ENCODE assay signal across 14 cellular contexts in the genomic region with DNA sequence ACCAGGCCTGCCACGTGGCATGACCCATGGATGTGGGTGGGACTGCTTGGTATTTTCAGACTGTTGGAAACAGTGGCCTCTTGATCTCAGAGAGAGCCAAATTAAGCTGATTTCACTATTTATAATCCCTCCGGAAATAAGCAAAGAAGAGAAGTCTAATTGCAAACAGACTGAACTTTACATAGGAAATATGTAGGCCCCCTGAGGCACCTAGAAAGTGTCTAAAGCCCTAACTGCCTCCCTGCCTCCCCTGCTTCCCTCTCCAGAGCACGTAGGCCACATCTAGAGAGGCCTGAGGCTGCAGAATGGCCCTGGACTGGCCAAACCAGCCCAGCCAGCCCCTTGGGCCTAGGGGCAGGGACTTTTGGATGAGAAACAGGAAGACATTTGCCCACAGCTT.
DNase-seq lines count a peak whose midpoint lies in the region; ATAC-seq, FAIRE-seq and TF ChIP-seq lines count a peak whose summit lies in the region.
"Had no signal": no experiment of that assay in that cellular context is flagged by ENCODE, and none has a peak within 500 bp of the region (broad histone marks: within the 10 kb centered on the region; RNA-seq: fewer than 3 reads in every experiment).

No MANE protein-coding gene starts in this region.

- WGBS in gastroesophageal sphincter (ENCODE audit: low coverage in 1 of 2), 2 donors = 40 to 51% methylated on average over 1 to 3 of the region's 3 CpGs
- WGBS in pancreas, 2 donors = 66 to 74% methylated on average over 3 of the region's 3 CpGs

- DNase-seq in SK-MEL-5 (ENCODE audit: low read depth, low spot score) (peak; percentile 31), retinal pigment epithelial cell (ENCODE audit: low read depth) (peak; percentile 76), GM19238 (ENCODE audit: insufficient read length, low spot score) (no peak), pancreas (no peak), DMS153 (lab: John Stamatoyannopoulos, UW) (no peak), NCI-H345 (lab: John Stamatoyannopoulos, UW) (no peak)
- DNase-seq: activated CD8-positive, alpha-beta T cell treated with anti-CD3 and anti-CD28 coated beads, Interleukin-2, amount 10 ng/mL, durations not matched to agents 7 days and 5 days; EL; NCI-H1092 treated with DMSO at 0.1 percent for 48 hours; OCI-M1 had no signal

- in situ Hi-C loops in SK-MEL-5 (cut with HindIII; ENCODE audit: low pct_unique_long_range_greater_than_20kb, low sequenced_read_pairs) = no loop called here

- TF ChIP-seq POLR2A in gastroesophageal sphincter (IDR thresholded peaks at IDR 0.05) = no peak

- H3K4me3 ChIP-seq in gastroesophageal sphincter (no peak overlapping the region), retinal pigment epithelial cell (ENCODE audit: low read length) (no peak overlapping the region), pancreas (no peak overlapping the region)

- H3K36me3 ChIP-seq in gastroesophageal sphincter (no peaks in the 10 kb centered on the region), pancreas (no peaks in the 10 kb centered on the region)

- H3K27me3 ChIP-seq in gastroesophageal sphincter (no peaks in the 10 kb centered on the region), pancreas (no peaks in the 10 kb centered on the region)

- H3K9me3 ChIP-seq in gastroesophageal sphincter (no peaks in the 10 kb centered on the region), pancreas (no peaks in the 10 kb centered on the region)

- TF ChIP-seq EP300 in gastroesophageal sphincter (IDR thresholded peaks at IDR 0.05) = no peak

- H3K27ac ChIP-seq in C4-2B (peak overlapping the region; percentile 14; the same call in 1 of the 2 replicates), gastroesophageal sphincter (peak overlapping the region; percentile 82 to 91 (median 89)), pancreas (no peak overlapping the region)

- H3K4me1 ChIP-seq in gastroesophageal sphincter (peaks cover 53 to 90% (median 83%) of the 10 kb centered on the region in 3 donors), pancreas (peaks cover 30 to 54% (median 31%) of the 10 kb centered on the region in 3 donors)

- no peak for TF ChIP-seq CTCF in C4-2B (conservative IDR thresholded peaks at IDR 0.05)
- no peak for TF ChIP-seq CTCF in gastroesophageal sphincter (IDR thresholded peaks at IDR 0.05)
- no peak for TF ChIP-seq CTCF in retinal pigment epithelial cell (conservative IDR thresholded peaks at IDR 0.05; ENCODE audit: low read depth, low read length)
- TF ChIP-seq CTCF in pancreas (IDR thresholded peaks at IDR 0.05) = no peak

- intact Hi-C loops in pancreas (cut with DNase I) = no loop called here

- ATAC-seq in gastroesophageal sphincter (no peak), pancreas (no peak)
- ATAC-seq: activated CD8-positive, alpha-beta T cell treated with anti-CD3 and anti-CD28 coated beads, Interleukin-2, amount 10 ng/mL, durations not matched to agents 7 days and 5 days; activated naive CD4-positive, alpha-beta T cell treated with anti-CD3 and anti-CD28 coated beads, Interleukin-2, amount 50 U/mL, for 72 hours had no signal

- FAIRE-seq in pancreas (lab: Jason Lieb, UNC) = no peak
- FAIRE-seq: GM18507 had no signal

Comparison
In these comparisons a context has a peak if more than half of its experiments do, and no peak if none do; other contexts are left out.
1. H3K27ac ChIP-seq: peak in C4-2B (single experiment) and gastroesophageal sphincter (4 of 4); none in pancreas (0 of 4).
2. DNase-seq: peak in SK-MEL-5 (single experiment) and retinal pigment epithelial cell (single experiment); none in GM19238 (single experiment), pancreas (0 of 6), DMS153 (single experiment) and NCI-H345 (single experiment).